ENCODE assay signal across 8 cellular contexts in the genomic region with DNA sequence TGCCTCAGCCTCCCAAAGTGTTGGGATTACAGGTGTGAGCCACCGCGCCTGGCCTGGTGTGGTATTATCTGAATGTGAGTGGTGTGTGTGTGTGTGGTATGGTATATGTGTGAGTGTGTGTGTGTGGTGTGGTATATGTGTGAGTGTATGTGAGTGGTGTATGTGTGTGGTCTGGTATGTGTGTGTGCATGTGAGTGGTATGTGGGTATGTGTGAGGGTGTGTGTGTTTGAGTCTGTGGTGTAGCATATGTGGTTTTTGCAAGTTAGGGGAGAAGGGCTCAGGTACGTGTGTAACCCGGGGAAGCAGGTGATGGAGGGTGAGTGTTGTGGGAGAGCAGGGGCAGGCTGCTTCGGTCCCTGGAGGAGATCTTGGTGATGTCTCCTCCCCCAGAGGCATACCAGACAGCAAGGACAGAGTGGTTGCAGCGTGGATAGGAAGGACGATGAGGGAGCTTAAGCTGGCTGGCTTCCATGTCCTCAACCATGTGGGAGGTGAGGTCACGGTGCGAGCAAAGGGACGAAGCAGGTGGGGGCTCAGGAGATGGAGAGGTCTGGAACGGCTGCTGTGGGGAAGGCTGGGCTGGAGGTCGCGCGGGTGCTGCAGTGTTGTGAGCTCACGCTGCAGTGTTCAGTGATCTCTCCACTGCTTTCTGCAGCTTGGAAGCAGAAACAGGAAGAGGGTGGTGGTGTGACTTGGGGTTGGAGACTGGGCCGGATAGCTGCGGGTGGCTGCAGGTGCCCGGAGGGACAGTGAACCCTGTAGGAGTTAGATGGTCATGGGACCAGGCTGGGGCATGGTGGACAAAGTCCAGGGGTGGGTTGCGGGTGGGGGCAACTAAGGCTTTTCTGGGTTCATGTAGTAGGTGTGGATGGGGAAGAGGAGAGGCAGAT. TPM values are rescaled to one million over a fixed set of nuclear protein-coding genes. Genes with fewer than 3 reads are reported as not detected.
A peak's percentile ranks its signal among the peaks of the same experiment; 100 is the strongest.
DNase-seq lines count a peak whose midpoint lies in the region; ATAC-seq and TF ChIP-seq lines count a peak whose summit lies in the region.

No MANE protein-coding gene starts in this region.

- peak; percentile 59 to 73 (median 65) for DNase-seq in Peyer's patch
- peak; percentile 65 for DNase-seq in fibroblast of pulmonary artery (ENCODE audit: low read depth)
- no peak for DNase-seq in NCI-H2171 (lab: John Stamatoyannopoulos, UW)
- DNase-seq in epidermal melanocyte (ENCODE audit: insufficient read length, low spot score): no peak

- peak overlapping the region in 1 of 3 donors; percentile 50 for H3K9ac ChIP-seq in skeletal muscle tissue (ENCODE audit: low read depth in 1 of 3, low read length in 3 of 3)

- no peak for TF ChIP-seq CTCF in Peyer's patch (IDR thresholded peaks at IDR 0.05)
- TF ChIP-seq CTCF in fibroblast of pulmonary artery (IDR thresholded peaks at IDR 0.05; ENCODE audit: low read length, missing control alignments): no peak

- TF ChIP-seq POLR2A in Peyer's patch (IDR thresholded peaks at IDR 0.05): no peak

- H3K4me1 ChIP-seq in Peyer's patch: peaks cover 0 to 56% (median 22%) of the 10 kb centered on the region in 4 donors
- peaks cover 56 to 82% (median 71%) of the 10 kb centered on the region in 3 donors for H3K4me1 ChIP-seq in skeletal muscle tissue (ENCODE audit: control insufficient read depth in 3 of 3, insufficient read depth in 3 of 3, low read length in 3 of 3)

- peak overlapping the region in 2 of 4 donors; percentile 3 to 12 for H3K4me3 ChIP-seq in Peyer's patch
- peak overlapping the region; percentile 95 for H3K4me3 ChIP-seq in fibroblast of pulmonary artery (replicated peaks; ENCODE audit: low read depth, low read length)
- H3K4me3 ChIP-seq in skeletal muscle tissue (ENCODE audit: low read length in 3 of 3): peak overlapping the region in 2 of 3 donors; percentile 48 to 56

- H3K27ac ChIP-seq in Peyer's patch (peak overlapping the region in 3 of 4 donors; percentile 56 to 65 (median 57)), skeletal muscle tissue (ENCODE audit: low read depth, low read length) (no peak overlapping the region)

- H3K27me3 ChIP-seq in Peyer's patch (no peaks in the 10 kb centered on the region), skeletal muscle tissue (ENCODE audit: control insufficient read depth in 3 of 3, insufficient read depth in 3 of 3, low read length in 3 of 3) (no peaks in the 10 kb centered on the region)

- ATAC-seq in GM21367 (IDR thresholded peaks at IDR 0.05; ENCODE audit: unreplicated experiment) (peak; percentile 46), HG03039 (IDR thresholded peaks at IDR 0.05; ENCODE audit: unreplicated experiment) (no peak), esophagus mucosa (no peak)

- H3K9me3 ChIP-seq in Peyer's patch: no peaks in the 10 kb centered on the region
- H3K9me3 ChIP-seq in skeletal muscle tissue (ENCODE audit: control insufficient read depth in 3 of 3, low read length in 3 of 3): no peaks in the 10 kb centered on the region

- H3K36me3 ChIP-seq in Peyer's patch (peaks cover 0 to 44% (median 0%) of the 10 kb centered on the region in 3 donors), skeletal muscle tissue (ENCODE audit: control insufficient read depth in 3 of 3, insufficient read depth in 3 of 3, low read length in 3 of 3) (peaks cover 50 to 53% (median 51%) of the 10 kb centered on the region in 3 donors)

RNA-seq across cellular contexts. Expression of a gene that starts 5.0 kb away (rescaled TPM):
- total RNA-seq in Peyer's patch (10 to 100 TPM; 47.0 to 88.0 (median 55.9) TPM), skeletal muscle tissue (17.7 TPM), esophagus mucosa (82.3 TPM)

RNA-seq across cellular contexts. Expression of a gene that starts 22.5 kb away (rescaled TPM):
- total RNA-seq in Peyer's patch (10 to 100 TPM; 52.5 to 81.3 (median 63.9) TPM), skeletal muscle tissue (0.52 TPM), esophagus mucosa (79.0 TPM)

RNA-seq across cellular contexts. Expression of a gene that starts 23.6 kb away (rescaled TPM):
- total RNA-seq in Peyer's patch: under 1 TPM in 3 of 4 donors, not detected in 1; 0.66 to 0.83 (median 0.80) TPM
- 1.0 TPM for total RNA-seq in skeletal muscle tissue
- 0.44 TPM for total RNA-seq in esophagus mucosa

RNA-seq across cellular contexts. Expression of a gene that starts 57.1 kb away (rescaled TPM):
- 1 to 10 TPM in 1 of 4 donors, not detected in 3; 1.3 TPM for total RNA-seq in Peyer's patch
- total RNA-seq in skeletal muscle tissue: not detected
- 0.32 TPM for total RNA-seq in esophagus mucosa

Comparison
In these comparisons a context has a peak if more than half of its experiments do, and no peak if none do; other contexts are left out.
1. DNase-seq: peak in Peyer's patch (3 of 3) and fibroblast of pulmonary artery (single experiment); none in NCI-H2171 (single experiment) and epidermal melanocyte (single experiment).
2. RNA of a gene that starts 22.5 kb away (total RNA-seq): 79.0 TPM in esophagus mucosa (single experiment) and 52.5 to 81.3 TPM in Peyer's patch; 0.52 TPM in skeletal muscle tissue (single experiment); every median in the first group is over 10 times any median in the second.